In genomic region chr2:204947448-204947847, GRCh38 we compare ENCODE assay signal across 23 cellular contexts.
DNase-seq lines count a peak whose midpoint lies in the region; ATAC-seq lines count a peak whose summit lies in the region.
"Had no signal": no experiment of that assay in that cellular context is flagged by ENCODE, and none has a peak within 500 bp of the region (broad histone marks: within the 10 kb centered on the region; RNA-seq: fewer than 3 reads in every experiment).

No MANE protein-coding gene starts in this region.

- H3K9me3 Mint-ChIP-seq in activated naive CD4-positive, alpha-beta T cell treated with anti-CD3 and anti-CD28 coated beads, Interleukin-2, amount 50 U/mL, for 24 hours, result peaks cover 31% of the 10 kb centered on the region
- peaks cover 11% of the 10 kb centered on the region for H3K9me3 Mint-ChIP-seq in activated naive CD4-positive, alpha-beta T cell treated with anti-CD3 and anti-CD28 coated beads for 36 hours

- ATAC-seq in GM18502 (IDR thresholded peaks at IDR 0.05; ENCODE audit: poor library complexity, unreplicated experiment) (no peak), GM18868 (IDR thresholded peaks at IDR 0.05; ENCODE audit: unreplicated experiment) (no peak)
- ATAC-seq: activated T-cell treated with anti-CD3 and anti-CD28 coated beads, Interleukin-2, amount 50 U/mL, for 4 hours; left cardiac atrium; psoas muscle; Right ventricle myocardium inferior; stimulated activated naive B cell treated with anti-CD40 and anti-IgM and Interleukin-4, amounts not matched to agents 10 μg/mL and 1 μg/mL and 100 μg/mL, for 72 hours; upper lobe of right lung had no signal

- peak overlapping the region; percentile 37 for H3K27ac Mint-ChIP-seq in activated naive CD4-positive, alpha-beta T cell treated with anti-CD3 and anti-CD28 coated beads, Interleukin-2, amount 50 U/mL, for 24 hours
- no peak overlapping the region for H3K27ac Mint-ChIP-seq in activated naive CD4-positive, alpha-beta T cell treated with anti-CD3 and anti-CD28 coated beads for 36 hours
- H3K27ac Mint-ChIP-seq: activated B cell treated with CpG ODN at 0.5 μM for 24 hours; memory B cell; stimulated activated naive B cell treated with anti-CD40 and anti-IgM and Interleukin-4, amounts not matched to agents 10 μg/mL and 1 μg/mL and 100 μg/mL, for 72 hours had no signal

- peak overlapping the region; percentile 12 for H3K4me3 Mint-ChIP-seq in activated naive CD4-positive, alpha-beta T cell treated with anti-CD3 and anti-CD28 coated beads, Interleukin-2, amount 50 U/mL, for 24 hours
- no peak overlapping the region for H3K4me3 Mint-ChIP-seq in activated naive CD4-positive, alpha-beta T cell treated with anti-CD3 and anti-CD28 coated beads for 36 hours
- H3K4me3 Mint-ChIP-seq: activated B cell treated with CpG ODN at 0.5 μM for 24 hours; activated T-cell treated with anti-CD3 and anti-CD28 coated beads, Interleukin-2, amount 50 U/mL, for 4 hours; memory B cell; stimulated activated naive B cell treated with anti-CD40 and anti-IgM and Interleukin-4, amounts not matched to agents 10 μg/mL and 1 μg/mL and 100 μg/mL, for 72 hours had no signal

- peaks cover 80% of the 10 kb centered on the region for H3K4me1 Mint-ChIP-seq in activated naive CD4-positive, alpha-beta T cell treated with anti-CD3 and anti-CD28 coated beads, Interleukin-2, amount 50 U/mL, for 24 hours
- H3K4me1 Mint-ChIP-seq in activated naive CD4-positive, alpha-beta T cell treated with anti-CD3 and anti-CD28 coated beads for 36 hours (ENCODE audit: low read depth), result peaks cover 52% of the 10 kb centered on the region
- H3K4me1 Mint-ChIP-seq: activated B cell treated with CpG ODN at 0.5 μM for 24 hours; memory B cell; stimulated activated naive B cell treated with anti-CD40 and anti-IgM and Interleukin-4, amounts not matched to agents 10 μg/mL and 1 μg/mL and 100 μg/mL, for 72 hours had no signal

- no peak for DNase-seq in activated naive CD4-positive, alpha-beta T cell treated with anti-CD3 and anti-CD28 coated beads for 36 hours
- DNase-seq in HuH-7.5 (ENCODE audit: low spot score) (peak; percentile 8), kidney tubule cell (ENCODE audit: low spot score) (peak; percentile 40), renal cortical epithelial cell (ENCODE audit: low read depth) (peak; percentile 63), AG08395 (ENCODE audit: low spot score) (no peak)
- DNase-seq: activated B cell treated with CpG ODN at 0.5 μM for 24 hours; activated naive CD4-positive, alpha-beta T cell treated with Interleukin-2 at 50 U/mL for 16 hours; activated T-cell treated with anti-CD3 and anti-CD28 coated beads, Interleukin-2, amount 50 U/mL, for 4 hours; anterior cingulate cortex; C1 segment of cervical spinal cord; colonic mucosa; DMS 273 treated with DMSO at 0.1 percent for 48 hours; left cardiac atrium; NCI-H146; psoas muscle; stimulated activated CD4-positive, alpha-beta T cell treated with anti-CD3 and anti-CD28 coated beads, Interleukin-15, amount 100 ng/mL, for 24 hours; stimulated activated naive B cell treated with anti-CD40 and anti-IgM and Interleukin-4, amounts not matched to agents 10 μg/mL and 1 μg/mL and 100 μg/mL, for 72 hours; upper lobe of right lung had no signal

- intact Hi-C loops in activated naive CD4-positive, alpha-beta T cell treated with anti-CD3 and anti-CD28 coated beads for 36 hours (cut with micrococcal nuclease), result loop anchor here (5.0 kb wide), 1 partner anchor 425 kb away; no protein-coding TSS in a partner anchor

- CTCF ChIA-PET in activated naive CD4-positive, alpha-beta T cell treated with anti-CD3 and anti-CD28 coated beads for 36 hours (lab: Charles Lee), result interaction anchor here (1.1 kb wide), 1 partner anchor 22 kb away, joined by 3 read pairs; no protein-coding TSS in a partner anchor

- no peaks in the 10 kb centered on the region for H3K27me3 Mint-ChIP-seq in activated naive CD4-positive, alpha-beta T cell treated with anti-CD3 and anti-CD28 coated beads, Interleukin-2, amount 50 U/mL, for 24 hours
- no peaks in the 10 kb centered on the region for H3K27me3 Mint-ChIP-seq in activated naive CD4-positive, alpha-beta T cell treated with anti-CD3 and anti-CD28 coated beads for 36 hours (ENCODE audit: low read depth)
- H3K27me3 Mint-ChIP-seq: activated B cell treated with CpG ODN at 0.5 μM for 24 hours; memory B cell; stimulated activated naive B cell treated with anti-CD40 and anti-IgM and Interleukin-4, amounts not matched to agents 10 μg/mL and 1 μg/mL and 100 μg/mL, for 72 hours had no signal

- peaks cover 27% of the 10 kb centered on the region for H3K36me3 Mint-ChIP-seq in activated naive CD4-positive, alpha-beta T cell treated with anti-CD3 and anti-CD28 coated beads, Interleukin-2, amount 50 U/mL, for 24 hours
- H3K36me3 Mint-ChIP-seq in activated naive CD4-positive, alpha-beta T cell treated with anti-CD3 and anti-CD28 coated beads for 36 hours (ENCODE audit: low read depth), result peaks cover 17% of the 10 kb centered on the region
- H3K36me3 Mint-ChIP-seq: memory B cell; stimulated activated naive B cell treated with anti-CD40 and anti-IgM and Interleukin-4, amounts not matched to agents 10 μg/mL and 1 μg/mL and 100 μg/mL, for 72 hours had no signal

Comparison
In these comparisons a context has a peak if more than half of its experiments do, and no peak if none do; other contexts are left out.
1. DNase-seq: peak in HuH-7.5 (single experiment), kidney tubule cell (single experiment) and renal cortical epithelial cell (single experiment); none in activated naive CD4-positive, alpha-beta T cell treated with anti-CD3 and anti-CD28 coated beads for 36 hours (single experiment) and AG08395 (single experiment).